ENCODE assay signal across 8 cellular contexts in genomic region chr19:37007587-37008220, GRCh38.
DNase-seq lines count a peak whose midpoint lies in the region; ATAC-seq and TF ChIP-seq lines count a peak whose summit lies in the region.

No MANE protein-coding gene starts in this region.

- H3K27me3 Mint-ChIP-seq in T-helper 1 cell treated with Interleukin-12 subunit alpha and Interleukin-12 subunit beta and Interleukin-4 antibody, amounts not matched to agents 30 μg/mL and 1 μg/mL, for 36 hours (ENCODE audit: low read depth), result no peaks in the 10 kb centered on the region
- no peaks in the 10 kb centered on the region for H3K27me3 Mint-ChIP-seq in naive thymus-derived CD8-positive, alpha-beta T cell

- peak overlapping the region; percentile 55 for H3K27ac Mint-ChIP-seq in T-helper 1 cell treated with Interleukin-12 subunit alpha and Interleukin-12 subunit beta and Interleukin-4 antibody, amounts not matched to agents 30 μg/mL and 1 μg/mL, for 36 hours
- H3K27ac Mint-ChIP-seq in naive thymus-derived CD8-positive, alpha-beta T cell, result peak overlapping the region in 4 of 10 donors; percentile 24 to 86 (median 52)

- DNase-seq in C1 segment of cervical spinal cord (lab: John Stamatoyannopoulos, UW) (peak in 9 of 14 donors; percentile 0 to 22 (median 11)), coronary artery (ENCODE audit: low spot score) (no peak), KG1 (lab: John Stamatoyannopoulos, UW) (no peak), ACHN (no peak)
- peak in 7 of 10 donors; percentile 5 to 82 (median 19) for DNase-seq in naive thymus-derived CD8-positive, alpha-beta T cell

- peak overlapping the region; percentile 55 to 64 for H3K9ac ChIP-seq in stomach smooth muscle (ENCODE audit: low read length in 2 of 2)

- peak in 1 of 2 donors; percentile 72 for ATAC-seq in naive thymus-derived CD8-positive, alpha-beta T cell
- no peak for ATAC-seq in HG02981 (IDR thresholded peaks at IDR 0.05; ENCODE audit: unreplicated experiment)

- peaks cover 0 to 40% of the 10 kb centered on the region in 2 donors for H3K9me3 ChIP-seq in stomach smooth muscle (ENCODE audit: control insufficient read depth in 2 of 2, low read length in 2 of 2)

- peaks cover 9% of the 10 kb centered on the region for H3K36me3 Mint-ChIP-seq in T-helper 1 cell treated with Interleukin-12 subunit alpha and Interleukin-12 subunit beta and Interleukin-4 antibody, amounts not matched to agents 30 μg/mL and 1 μg/mL, for 36 hours (ENCODE audit: low read depth)
- H3K36me3 Mint-ChIP-seq in naive thymus-derived CD8-positive, alpha-beta T cell, result peaks cover 4 to 23% (median 17%) of the 10 kb centered on the region in 3 donors

- H3K4me1 ChIP-seq in stomach smooth muscle (ENCODE audit: control insufficient read depth, insufficient read depth, low read length), result peaks cover 2% of the 10 kb centered on the region

- peaks cover 0 to 6% of the 10 kb centered on the region in 2 donors for H3K36me3 ChIP-seq in stomach smooth muscle (ENCODE audit: control insufficient read depth in 2 of 2, insufficient read depth in 2 of 2, low read length in 2 of 2)

- H3K4me3 Mint-ChIP-seq in T-helper 1 cell treated with Interleukin-12 subunit alpha and Interleukin-12 subunit beta and Interleukin-4 antibody, amounts not matched to agents 30 μg/mL and 1 μg/mL, for 36 hours, result peak overlapping the region; percentile 70
- H3K4me3 Mint-ChIP-seq in naive thymus-derived CD8-positive, alpha-beta T cell, result peak overlapping the region in 8 of 10 donors; percentile 4 to 85 (median 70)

- H3K4me1 Mint-ChIP-seq in T-helper 1 cell treated with Interleukin-12 subunit alpha and Interleukin-12 subunit beta and Interleukin-4 antibody, amounts not matched to agents 30 μg/mL and 1 μg/mL, for 36 hours (ENCODE audit: low read depth), result peaks cover 3% of the 10 kb centered on the region
- H3K4me1 Mint-ChIP-seq in naive thymus-derived CD8-positive, alpha-beta T cell, result peaks cover 3 to 6% (median 5%) of the 10 kb centered on the region in 4 donors

- TF ChIP-seq CTCF in coronary artery (IDR thresholded peaks at IDR 0.05), result no peak

- H3K27me3 ChIP-seq in stomach smooth muscle (ENCODE audit: control insufficient read depth in 1 of 2, insufficient read depth in 2 of 2, low read length in 2 of 2), result no peaks in the 10 kb centered on the region

- H3K9me3 Mint-ChIP-seq in T-helper 1 cell treated with Interleukin-12 subunit alpha and Interleukin-12 subunit beta and Interleukin-4 antibody, amounts not matched to agents 30 μg/mL and 1 μg/mL, for 36 hours, result peaks cover 56% of the 10 kb centered on the region
- peaks cover 7 to 91% (median 33%) of the 10 kb centered on the region in 9 donors for H3K9me3 Mint-ChIP-seq in naive thymus-derived CD8-positive, alpha-beta T cell

- in situ Hi-C loops in ACHN (cut with HindIII; ENCODE audit: low pct_ligation_motif_present, low pct_unique_long_range_greater_than_20kb, low sequenced_read_pairs), result no loop called here

- H3K27ac ChIP-seq in coronary artery, result no peak overlapping the region
- H3K27ac ChIP-seq in stomach smooth muscle (ENCODE audit: low read length), result no peak overlapping the region

- H3K4me3 ChIP-seq in coronary artery, result peak overlapping the region; percentile 65
- H3K4me3 ChIP-seq in stomach smooth muscle (ENCODE audit: low read length in 2 of 2), result peak overlapping the region; percentile 77 to 81

- POLR2A ChIA-PET in naive thymus-derived CD8-positive, alpha-beta T cell (lab: Charles Lee), result no interaction called here

Comparison
In these comparisons a context has a peak if more than half of its experiments do, and no peak if none do; other contexts are left out.
1. DNase-seq: peak in C1 segment of cervical spinal cord (9 of 14) and naive thymus-derived CD8-positive, alpha-beta T cell (7 of 10); none in coronary artery (single experiment), KG1 (single experiment) and ACHN (single experiment).